In genomic region chr12:20716985-20717384, GRCh38 we compare ENCODE assay signal across 20 cellular contexts. TPM values are rescaled to one million over a fixed set of nuclear protein-coding genes. Genes with fewer than 3 reads are reported as not detected.
DNase-seq lines count a peak whose midpoint lies in the region; ATAC-seq, FAIRE-seq and TF ChIP-seq lines count a peak whose summit lies in the region.
"Had no signal": no experiment of that assay in that cellular context is flagged by ENCODE, and none has a peak within 500 bp of the region (broad histone marks: within the 10 kb centered on the region; RNA-seq: fewer than 3 reads in every experiment).

No MANE protein-coding gene starts in this region.

- POLR2A ChIA-PET in HEK293T (lab: Yijun Ruan, JAX), result no interaction called here

- H3K27ac Mint-ChIP-seq in stimulated activated naive B cell treated with anti-CD40 and anti-IgM and Interleukin-4, amounts not matched to agents 10 μg/mL and 1 μg/mL and 100 μg/mL, for 72 hours, result no peak overlapping the region
- H3K27ac Mint-ChIP-seq: CD14-positive monocyte; CD4-positive, alpha-beta memory T cell had no signal

- no peak for ATAC-seq in HG03378 (IDR thresholded peaks at IDR 0.05; ENCODE audit: unreplicated experiment)
- no peak for ATAC-seq in stimulated activated naive B cell treated with anti-CD40 and anti-IgM and Interleukin-4, amounts not matched to agents 10 μg/mL and 1 μg/mL and 100 μg/mL, for 72 hours (replicated peaks)
- ATAC-seq: A549, GM12878, HCT116 had no signal

- no peak overlapping the region for H3K4me3 Mint-ChIP-seq in stimulated activated naive B cell treated with anti-CD40 and anti-IgM and Interleukin-4, amounts not matched to agents 10 μg/mL and 1 μg/mL and 100 μg/mL, for 72 hours
- H3K4me3 Mint-ChIP-seq: CD14-positive monocyte; CD4-positive, alpha-beta memory T cell had no signal

- H3K27me3 Mint-ChIP-seq in stimulated activated naive B cell treated with anti-CD40 and anti-IgM and Interleukin-4, amounts not matched to agents 10 μg/mL and 1 μg/mL and 100 μg/mL, for 72 hours, result no peaks in the 10 kb centered on the region
- H3K27me3 Mint-ChIP-seq: CD4-positive, alpha-beta memory T cell had no signal

- no peaks in the 10 kb centered on the region for H3K4me1 Mint-ChIP-seq in stimulated activated naive B cell treated with anti-CD40 and anti-IgM and Interleukin-4, amounts not matched to agents 10 μg/mL and 1 μg/mL and 100 μg/mL, for 72 hours
- H3K4me1 Mint-ChIP-seq: CD14-positive monocyte; CD4-positive, alpha-beta memory T cell had no signal

- peak; percentile 65 for FAIRE-seq in frontal cortex (lab: Jason Lieb, UNC)
- FAIRE-seq: GM12878, HTR-8/SVneo had no signal

- H3K9me3 Mint-ChIP-seq in stimulated activated naive B cell treated with anti-CD40 and anti-IgM and Interleukin-4, amounts not matched to agents 10 μg/mL and 1 μg/mL and 100 μg/mL, for 72 hours, result no peaks in the 10 kb centered on the region

- CTCF ChIA-PET in HEK293T (lab: Yijun Ruan, JAX), result no interaction called here

- no peaks in the 10 kb centered on the region for H3K36me3 Mint-ChIP-seq in stimulated activated naive B cell treated with anti-CD40 and anti-IgM and Interleukin-4, amounts not matched to agents 10 μg/mL and 1 μg/mL and 100 μg/mL, for 72 hours
- H3K36me3 Mint-ChIP-seq: CD14-positive monocyte; CD4-positive, alpha-beta memory T cell had no signal

- DNase-seq in DMS53 (lab: John Stamatoyannopoulos, UW) (peak; percentile 19), DMS53 treated with DMSO at 0.1 percent for 48 hours (lab: John Stamatoyannopoulos, UW; ENCODE audit: unreplicated experiment) (no peak), NCI-H69 (lab: John Stamatoyannopoulos, UW) (peak; percentile 31), frontal cortex (ENCODE audit: low spot score in 2 of 2) (no peak), HEK293T (ENCODE audit: extremely low spot score) (no peak)
- no peak for DNase-seq in stimulated activated naive B cell treated with anti-CD40 and anti-IgM and Interleukin-4, amounts not matched to agents 10 μg/mL and 1 μg/mL and 100 μg/mL, for 72 hours
- DNase-seq: CD4-positive, alpha-beta memory T cell; DMS153; DND-41; EL; GOT3; H7; IMR-90 had no signal

TF ChIP-seq in HEK293T, 16 proteins besides CTCF, POLR2A, EP300 and RAD21:
- TF ChIP-seq NFRKB (IDR thresholded peaks at IDR 0.05) (no peak), TARDBP (IDR thresholded peaks at IDR 0.05) (no peak), FOXA1 (IDR thresholded peaks at IDR 0.05) (no peak), SP1 (IDR thresholded peaks at IDR 0.05) (no peak), SUZ12 (IDR thresholded peaks at IDR 0.05) (no peak), ARNT (IDR thresholded peaks at IDR 0.05) (no peak), ZNF384 (IDR thresholded peaks at IDR 0.05) (no peak), PKNOX1 (IDR thresholded peaks at IDR 0.05) (no peak), LEF1 (IDR thresholded peaks at IDR 0.05; ENCODE audit: borderline replicate concordance) (no peak), FOXK2 (IDR thresholded peaks at IDR 0.05) (no peak), L3MBTL2 (conservative IDR thresholded peaks at IDR 0.05) (no peak)

RNA-seq across cellular contexts. Expression of gene SLCO1C1, which starts 21.9 kb away (rescaled TPM):
- total RNA-seq in frontal cortex, result 16.7 TPM
- total RNA-seq: CD4-positive, alpha-beta memory T cell; G401; H7; IMR-90 had no signal

Comparison
In these comparisons a context has a peak if more than half of its experiments do, and no peak if none do; other contexts are left out.
1. DNase-seq: peak in DMS53 (single experiment) and NCI-H69 (single experiment); none in DMS53 treated with DMSO at 0.1 percent for 48 hours (single experiment), frontal cortex (0 of 2), HEK293T (single experiment) and stimulated activated naive B cell treated with anti-CD40 and anti-IgM and Interleukin-4, amounts not matched to agents 10 μg/mL and 1 μg/mL and 100 μg/mL, for 72 hours (single experiment).